Comparison of ENCODE assay signal across 8 cellular contexts in genomic region chr6:108260809-108261569, GRCh38. TPM values are rescaled to one million over a fixed set of nuclear protein-coding genes. Genes with fewer than 3 reads are reported as not detected.
A peak's percentile ranks its signal among the peaks of the same experiment; 100 is the strongest.
DNase-seq lines count a peak whose midpoint lies in the region; ATAC-seq and TF ChIP-seq lines count a peak whose summit lies in the region.

Gene SNX3, minus strand, starts transcription at chr6:108261040. Its CDS starts 119 bp downstream, at chr6:108260921.

- H3K9me3 ChIP-seq in BE2C = no peaks in the 10 kb centered on the region

- H3K27me3 ChIP-seq in BE2C (no peaks in the 10 kb centered on the region), kidney epithelial cell (ENCODE audit: control insufficient read depth, insufficient read depth, low read length) (no peaks in the 10 kb centered on the region)

- no peaks in the 10 kb centered on the region for H3K9me3 Mint-ChIP-seq in activated CD4-positive, alpha-beta T cell treated with anti-CD3 and anti-CD28 coated beads for 36 hours (ENCODE audit: low read depth)

- H3K27me3 Mint-ChIP-seq in activated CD4-positive, alpha-beta T cell treated with anti-CD3 and anti-CD28 coated beads for 36 hours = no peaks in the 10 kb centered on the region

- peak within 1 kb of the TSS; percentile 89 for H3K27ac Mint-ChIP-seq in activated CD4-positive, alpha-beta T cell treated with anti-CD3 and anti-CD28 coated beads for 36 hours

- peak; percentile 91 for TF ChIP-seq POLR2A in GM19099 (IDR thresholded peaks at IDR 0.05; ENCODE audit: extremely low read depth, insufficient read length, low read depth)

- TF ChIP-seq CTCF in BE2C (IDR thresholded peaks at IDR 0.05; ENCODE audit: low read depth, low read length) (no peak; the same call in 1 of the 2 replicates), choroid plexus epithelial cell (conservative IDR thresholded peaks at IDR 0.05; ENCODE audit: low read depth, low read length) (peak; percentile 15), kidney epithelial cell (IDR thresholded peaks at IDR 0.05; ENCODE audit: insufficient read depth, low read length, poor library complexity, severe bottlenecking) (no peak)

- intact Hi-C loops in activated CD4-positive, alpha-beta T cell treated with anti-CD3 and anti-CD28 coated beads for 36 hours (cut with DNase I, micrococcal nuclease) = loop anchor here (1.0 to 10.0 kb wide), 13 partner anchors 33 to 1232 kb away; partner anchors contain the start of genes CEP57L1 (in 2 of the 2), AFG1L (in 1 of the 2), CD164 (in 1 of the 2) and MTRES1 (in 1 of the 2)

- peaks cover 4% of the 10 kb centered on the region for H3K36me3 Mint-ChIP-seq in activated CD4-positive, alpha-beta T cell treated with anti-CD3 and anti-CD28 coated beads for 36 hours (ENCODE audit: low read depth)

- DNase-seq in BE2C (peak; percentile 97), NCI-H510A (lab: John Stamatoyannopoulos, UW) (peak; percentile 15), choroid plexus epithelial cell (ENCODE audit: low read depth) (peak; percentile 98), kidney epithelial cell (ENCODE audit: low read depth) (peak; percentile 85)
- peak; percentile 94 for DNase-seq in activated CD4-positive, alpha-beta T cell treated with anti-CD3 and anti-CD28 coated beads for 36 hours
- DNase-seq in stimulated activated CD4-positive, alpha-beta T cell treated with anti-CD3 and anti-CD28 coated beads, Interleukin-15, amount 100 ng/mL, for 48 hours (ENCODE audit: low read depth in 2 of 2) = peak; percentile 84 to 87

- POLR2A ChIA-PET in activated CD4-positive, alpha-beta T cell treated with anti-CD3 and anti-CD28 coated beads for 36 hours (lab: Charles Lee) = interaction anchor here (0.5 to 1.6 kb wide), 7 partner anchors 34 to 1110 kb away, joined by 3 to 17 read pairs (median 5); partner anchors contain the start of gene AFG1L

- H3K4me1 ChIP-seq in BE2C = no peaks in the 10 kb centered on the region

- peaks cover 23% of the 10 kb centered on the region for H3K4me1 Mint-ChIP-seq in activated CD4-positive, alpha-beta T cell treated with anti-CD3 and anti-CD28 coated beads for 36 hours

- peak within 1 kb of the TSS; percentile 80 for H3K4me3 Mint-ChIP-seq in activated CD4-positive, alpha-beta T cell treated with anti-CD3 and anti-CD28 coated beads for 36 hours

- H3K36me3 ChIP-seq in BE2C = peaks cover 1% of the 10 kb centered on the region; the same call in 1 of the 2 replicates
- H3K36me3 ChIP-seq in kidney epithelial cell (ENCODE audit: control insufficient read depth, insufficient read depth, low read length) = no peaks in the 10 kb centered on the region

- ATAC-seq in HG03432 (IDR thresholded peaks at IDR 0.05; ENCODE audit: unreplicated experiment) = peak; percentile 92
- peak; percentile 93 for ATAC-seq in activated CD4-positive, alpha-beta T cell treated with anti-CD3 and anti-CD28 coated beads for 36 hours

- CTCF ChIA-PET in activated CD4-positive, alpha-beta T cell treated with anti-CD3 and anti-CD28 coated beads for 36 hours (lab: Charles Lee) = interaction anchor here (0.7 to 2.9 kb wide), 10 partner anchors 18 to 465 kb away, joined by 3 to 10 read pairs (median 4); partner anchors contain the start of gene AFG1L

- peak within 1 kb of the TSS; percentile 72 for H3K4me3 ChIP-seq in BE2C (ENCODE audit: low read depth, low read length)
- peak within 1 kb of the TSS; percentile 94 for H3K4me3 ChIP-seq in choroid plexus epithelial cell (ENCODE audit: low read depth, low read length)
- peak within 1 kb of the TSS; percentile 94 for H3K4me3 ChIP-seq in kidney epithelial cell (ENCODE audit: low read depth, low read length)

RNA-seq across cellular contexts. Expression of gene SNX3, which starts in this region (rescaled TPM):
- polyA plus RNA-seq in BE2C (2012; ENCODE audit: insufficient read depth, insufficient read length, low read depth) = 183 TPM
- 100 to 1,000 TPM in 1 of 2 experiments, 10 to 100 TPM in 1; 77.1 to 112 TPM for total RNA-seq in activated CD4-positive, alpha-beta T cell treated with anti-CD3 and anti-CD28 coated beads for 36 hours
- 114 and 130 TPM in 2 replicates for total RNA-seq in kidney epithelial cell

Comparison
In these comparisons a context has a peak if more than half of its experiments do, and no peak if none do; other contexts are left out.
1. Peak in every context shown above with its lines: DNase-seq, ATAC-seq and H3K4me3 ChIP-seq.
2. DNase-seq: peak in every context shown above with its lines; median percentile 98 in choroid plexus epithelial cell; 97 in BE2C; 94 in activated CD4-positive, alpha-beta T cell treated with anti-CD3 and anti-CD28 coated beads for 36 hours; 86 in stimulated activated CD4-positive, alpha-beta T cell treated with anti-CD3 and anti-CD28 coated beads, Interleukin-15, amount 100 ng/mL, for 48 hours; 85 in kidney epithelial cell; 15 in NCI-H510A.